1 cellular context compared by ENCODE assay signal in the genomic region with DNA sequence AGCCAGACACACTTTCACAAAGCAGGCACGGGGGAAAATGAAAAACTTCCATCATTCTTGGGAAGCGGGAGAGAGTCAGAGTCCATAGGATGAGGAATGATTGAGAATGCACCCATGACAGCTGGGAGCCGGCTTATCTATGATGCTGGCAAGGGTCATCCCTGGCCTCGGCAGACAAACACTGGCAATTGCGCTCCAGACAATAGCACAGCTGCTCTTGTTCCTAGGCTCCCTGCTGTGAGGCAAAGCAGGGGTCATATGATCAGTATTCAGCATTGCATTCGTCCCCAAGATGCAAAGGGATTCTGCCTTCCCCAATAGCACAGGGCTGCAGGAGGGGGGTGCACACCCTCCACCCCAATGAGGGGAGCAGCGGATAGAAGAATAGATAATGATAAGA.
A peak's percentile ranks its signal among the peaks of the same experiment; 100 is the strongest.
TF ChIP-seq lines count a peak whose summit lies in the region.

No MANE protein-coding gene starts in this region.

TF ChIP-seq in K562, 482 proteins besides CTCF, POLR2A, EP300 and RAD21:
- TF ChIP-seq, protein P1, sequence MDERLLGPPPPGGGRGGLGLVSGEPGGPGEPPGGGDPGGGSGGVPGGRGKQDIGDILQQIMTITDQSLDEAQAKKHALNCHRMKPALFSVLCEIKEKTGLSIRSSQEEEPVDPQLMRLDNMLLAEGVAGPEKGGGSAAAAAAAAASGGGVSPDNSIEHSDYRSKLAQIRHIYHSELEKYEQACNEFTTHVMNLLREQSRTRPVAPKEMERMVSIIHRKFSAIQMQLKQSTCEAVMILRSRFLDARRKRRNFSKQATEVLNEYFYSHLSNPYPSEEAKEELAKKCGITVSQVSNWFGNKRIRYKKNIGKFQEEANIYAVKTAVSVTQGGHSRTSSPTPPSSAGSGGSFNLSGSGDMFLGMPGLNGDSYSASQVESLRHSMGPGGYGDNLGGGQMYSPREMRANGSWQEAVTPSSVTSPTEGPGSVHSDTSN (CRISPR knock-in tag; IDR thresholded peaks at IDR 0.05; ENCODE audit: low read depth): no peak
- TF ChIP-seq, protein P1 (tag; conservative IDR thresholded peaks at IDR 0.05; ENCODE audit: low read depth): 0 out of 2 replicates have a peak, but pooled peaks have one; percentile 7
- TF ChIP-seq CBFA2T3 (IDR thresholded peaks at IDR 0.05): peak; percentile 44
- TF ChIP-seq CXXC5 (CRISPR knock-in tag; IDR thresholded peaks at IDR 0.05): 0 out of 2 replicates have a peak, but pooled peaks have one; percentile 8
- TF ChIP-seq, protein P2, sequence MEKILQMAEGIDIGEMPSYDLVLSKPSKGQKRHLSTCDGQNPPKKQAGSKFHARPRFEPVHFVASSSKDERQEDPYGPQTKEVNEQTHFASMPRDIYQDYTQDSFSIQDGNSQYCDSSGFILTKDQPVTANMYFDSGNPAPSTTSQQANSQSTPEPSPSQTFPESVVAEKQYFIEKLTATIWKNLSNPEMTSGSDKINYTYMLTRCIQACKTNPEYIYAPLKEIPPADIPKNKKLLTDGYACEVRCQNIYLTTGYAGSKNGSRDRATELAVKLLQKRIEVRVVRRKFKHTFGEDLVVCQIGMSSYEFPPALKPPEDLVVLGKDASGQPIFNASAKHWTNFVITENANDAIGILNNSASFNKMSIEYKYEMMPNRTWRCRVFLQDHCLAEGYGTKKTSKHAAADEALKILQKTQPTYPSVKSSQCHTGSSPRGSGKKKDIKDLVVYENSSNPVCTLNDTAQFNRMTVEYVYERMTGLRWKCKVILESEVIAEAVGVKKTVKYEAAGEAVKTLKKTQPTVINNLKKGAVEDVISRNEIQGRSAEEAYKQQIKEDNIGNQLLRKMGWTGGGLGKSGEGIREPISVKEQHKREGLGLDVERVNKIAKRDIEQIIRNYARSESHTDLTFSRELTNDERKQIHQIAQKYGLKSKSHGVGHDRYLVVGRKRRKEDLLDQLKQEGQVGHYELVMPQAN (IDR thresholded peaks at IDR 0.05; ENCODE audit: borderline replicate concordance): no peak
- TF ChIP-seq ETV5 (CRISPR knock-in tag; IDR thresholded peaks at IDR 0.05; ENCODE audit: low read depth): no peak
- TF ChIP-seq ZNF644 (tag; IDR thresholded peaks at IDR 0.05; ENCODE audit: low read depth): peak; percentile 54; the same call in 1 of the 2 replicates
- 0 out of 2 replicates have a peak, but pooled peaks have one; percentile 4 for TF ChIP-seq CBFA2T2 (conservative IDR thresholded peaks at IDR 0.05)
- TF ChIP-seq, protein P3, sequence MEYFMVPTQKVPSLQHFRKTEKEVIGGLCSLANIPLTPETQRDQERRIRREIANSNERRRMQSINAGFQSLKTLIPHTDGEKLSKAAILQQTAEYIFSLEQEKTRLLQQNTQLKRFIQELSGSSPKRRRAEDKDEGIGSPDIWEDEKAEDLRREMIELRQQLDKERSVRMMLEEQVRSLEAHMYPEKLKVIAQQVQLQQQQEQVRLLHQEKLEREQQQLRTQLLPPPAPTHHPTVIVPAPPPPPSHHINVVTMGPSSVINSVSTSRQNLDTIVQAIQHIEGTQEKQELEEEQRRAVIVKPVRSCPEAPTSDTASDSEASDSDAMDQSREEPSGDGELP (CRISPR knock-in tag; IDR thresholded peaks at IDR 0.05; ENCODE audit: borderline replicate concordance): peak; percentile 42; the same call in 1 of the 2 replicates
- TF ChIP-seq, protein P4, sequence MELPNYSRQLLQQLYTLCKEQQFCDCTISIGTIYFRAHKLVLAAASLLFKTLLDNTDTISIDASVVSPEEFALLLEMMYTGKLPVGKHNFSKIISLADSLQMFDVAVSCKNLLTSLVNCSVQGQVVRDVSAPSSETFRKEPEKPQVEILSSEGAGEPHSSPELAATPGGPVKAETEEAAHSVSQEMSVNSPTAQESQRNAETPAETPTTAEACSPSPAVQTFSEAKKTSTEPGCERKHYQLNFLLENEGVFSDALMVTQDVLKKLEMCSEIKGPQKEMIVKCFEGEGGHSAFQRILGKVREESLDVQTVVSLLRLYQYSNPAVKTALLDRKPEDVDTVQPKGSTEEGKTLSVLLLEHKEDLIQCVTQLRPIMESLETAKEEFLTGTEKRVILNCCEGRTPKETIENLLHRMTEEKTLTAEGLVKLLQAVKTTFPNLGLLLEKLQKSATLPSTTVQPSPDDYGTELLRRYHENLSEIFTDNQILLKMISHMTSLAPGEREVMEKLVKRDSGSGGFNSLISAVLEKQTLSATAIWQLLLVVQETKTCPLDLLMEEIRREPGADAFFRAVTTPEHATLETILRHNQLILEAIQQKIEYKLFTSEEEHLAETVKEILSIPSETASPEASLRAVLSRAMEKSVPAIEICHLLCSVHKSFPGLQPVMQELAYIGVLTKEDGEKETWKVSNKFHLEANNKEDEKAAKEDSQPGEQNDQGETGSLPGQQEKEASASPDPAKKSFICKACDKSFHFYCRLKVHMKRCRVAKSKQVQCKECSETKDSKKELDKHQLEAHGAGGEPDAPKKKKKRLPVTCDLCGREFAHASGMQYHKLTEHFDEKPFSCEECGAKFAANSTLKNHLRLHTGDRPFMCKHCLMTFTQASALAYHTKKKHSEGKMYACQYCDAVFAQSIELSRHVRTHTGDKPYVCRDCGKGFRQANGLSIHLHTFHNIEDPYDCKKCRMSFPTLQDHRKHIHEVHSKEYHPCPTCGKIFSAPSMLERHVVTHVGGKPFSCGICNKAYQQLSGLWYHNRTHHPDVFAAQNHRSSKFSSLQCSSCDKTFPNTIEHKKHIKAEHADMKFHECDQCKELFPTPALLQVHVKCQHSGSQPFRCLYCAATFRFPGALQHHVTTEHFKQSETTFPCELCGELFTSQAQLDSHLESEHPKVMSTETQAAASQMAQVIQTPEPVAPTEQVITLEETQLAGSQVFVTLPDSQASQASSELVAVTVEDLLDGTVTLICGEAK (IDR thresholded peaks at IDR 0.05): no peak
- TF ChIP-seq, protein P4 (CRISPR knock-in tag; IDR thresholded peaks at IDR 0.05): no peak
- TF ChIP-seq, protein P5, sequence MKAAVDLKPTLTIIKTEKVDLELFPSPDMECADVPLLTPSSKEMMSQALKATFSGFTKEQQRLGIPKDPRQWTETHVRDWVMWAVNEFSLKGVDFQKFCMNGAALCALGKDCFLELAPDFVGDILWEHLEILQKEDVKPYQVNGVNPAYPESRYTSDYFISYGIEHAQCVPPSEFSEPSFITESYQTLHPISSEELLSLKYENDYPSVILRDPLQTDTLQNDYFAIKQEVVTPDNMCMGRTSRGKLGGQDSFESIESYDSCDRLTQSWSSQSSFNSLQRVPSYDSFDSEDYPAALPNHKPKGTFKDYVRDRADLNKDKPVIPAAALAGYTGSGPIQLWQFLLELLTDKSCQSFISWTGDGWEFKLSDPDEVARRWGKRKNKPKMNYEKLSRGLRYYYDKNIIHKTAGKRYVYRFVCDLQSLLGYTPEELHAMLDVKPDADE (conservative IDR thresholded peaks at IDR 0.05; ENCODE audit: control insufficient read depth, low read depth, low read length): no peak
- TF ChIP-seq, protein P6, sequence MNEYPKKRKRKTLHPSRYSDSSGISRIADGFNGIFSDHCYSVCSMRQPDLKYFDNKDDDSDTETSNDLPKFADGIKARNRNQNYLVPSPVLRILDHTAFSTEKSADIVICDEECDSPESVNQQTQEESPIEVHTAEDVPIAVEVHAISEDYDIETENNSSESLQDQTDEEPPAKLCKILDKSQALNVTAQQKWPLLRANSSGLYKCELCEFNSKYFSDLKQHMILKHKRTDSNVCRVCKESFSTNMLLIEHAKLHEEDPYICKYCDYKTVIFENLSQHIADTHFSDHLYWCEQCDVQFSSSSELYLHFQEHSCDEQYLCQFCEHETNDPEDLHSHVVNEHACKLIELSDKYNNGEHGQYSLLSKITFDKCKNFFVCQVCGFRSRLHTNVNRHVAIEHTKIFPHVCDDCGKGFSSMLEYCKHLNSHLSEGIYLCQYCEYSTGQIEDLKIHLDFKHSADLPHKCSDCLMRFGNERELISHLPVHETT (CRISPR knock-in tag; conservative IDR thresholded peaks at IDR 0.05 in 1 of 2, IDR thresholded peaks at IDR 0.05 in 1 of 2): 0 out of 4 replicates have a peak, but pooled peaks of 1 of the 2 experiments have one; percentile 42
- TF ChIP-seq NRF1 (conservative IDR thresholded peaks at IDR 0.05 in 1 of 2, IDR thresholded peaks at IDR 0.05 in 1 of 2): no peak
- TF ChIP-seq, protein P7, sequence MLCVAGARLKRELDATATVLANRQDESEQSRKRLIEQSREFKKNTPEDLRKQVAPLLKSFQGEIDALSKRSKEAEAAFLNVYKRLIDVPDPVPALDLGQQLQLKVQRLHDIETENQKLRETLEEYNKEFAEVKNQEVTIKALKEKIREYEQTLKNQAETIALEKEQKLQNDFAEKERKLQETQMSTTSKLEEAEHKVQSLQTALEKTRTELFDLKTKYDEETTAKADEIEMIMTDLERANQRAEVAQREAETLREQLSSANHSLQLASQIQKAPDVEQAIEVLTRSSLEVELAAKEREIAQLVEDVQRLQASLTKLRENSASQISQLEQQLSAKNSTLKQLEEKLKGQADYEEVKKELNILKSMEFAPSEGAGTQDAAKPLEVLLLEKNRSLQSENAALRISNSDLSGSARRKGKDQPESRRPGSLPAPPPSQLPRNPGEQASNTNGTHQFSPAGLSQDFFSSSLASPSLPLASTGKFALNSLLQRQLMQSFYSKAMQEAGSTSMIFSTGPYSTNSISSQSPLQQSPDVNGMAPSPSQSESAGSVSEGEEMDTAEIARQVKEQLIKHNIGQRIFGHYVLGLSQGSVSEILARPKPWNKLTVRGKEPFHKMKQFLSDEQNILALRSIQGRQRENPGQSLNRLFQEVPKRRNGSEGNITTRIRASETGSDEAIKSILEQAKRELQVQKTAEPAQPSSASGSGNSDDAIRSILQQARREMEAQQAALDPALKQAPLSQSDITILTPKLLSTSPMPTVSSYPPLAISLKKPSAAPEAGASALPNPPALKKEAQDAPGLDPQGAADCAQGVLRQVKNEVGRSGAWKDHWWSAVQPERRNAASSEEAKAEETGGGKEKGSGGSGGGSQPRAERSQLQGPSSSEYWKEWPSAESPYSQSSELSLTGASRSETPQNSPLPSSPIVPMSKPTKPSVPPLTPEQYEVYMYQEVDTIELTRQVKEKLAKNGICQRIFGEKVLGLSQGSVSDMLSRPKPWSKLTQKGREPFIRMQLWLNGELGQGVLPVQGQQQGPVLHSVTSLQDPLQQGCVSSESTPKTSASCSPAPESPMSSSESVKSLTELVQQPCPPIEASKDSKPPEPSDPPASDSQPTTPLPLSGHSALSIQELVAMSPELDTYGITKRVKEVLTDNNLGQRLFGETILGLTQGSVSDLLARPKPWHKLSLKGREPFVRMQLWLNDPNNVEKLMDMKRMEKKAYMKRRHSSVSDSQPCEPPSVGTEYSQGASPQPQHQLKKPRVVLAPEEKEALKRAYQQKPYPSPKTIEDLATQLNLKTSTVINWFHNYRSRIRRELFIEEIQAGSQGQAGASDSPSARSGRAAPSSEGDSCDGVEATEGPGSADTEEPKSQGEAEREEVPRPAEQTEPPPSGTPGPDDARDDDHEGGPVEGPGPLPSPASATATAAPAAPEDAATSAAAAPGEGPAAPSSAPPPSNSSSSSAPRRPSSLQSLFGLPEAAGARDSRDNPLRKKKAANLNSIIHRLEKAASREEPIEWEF (CRISPR knock-in tag; IDR thresholded peaks at IDR 0.05): 0 out of 2 replicates have a peak, but pooled peaks have one; percentile 9
